Comparison of ENCODE assay signal across 8 cellular contexts in the genomic region with DNA sequence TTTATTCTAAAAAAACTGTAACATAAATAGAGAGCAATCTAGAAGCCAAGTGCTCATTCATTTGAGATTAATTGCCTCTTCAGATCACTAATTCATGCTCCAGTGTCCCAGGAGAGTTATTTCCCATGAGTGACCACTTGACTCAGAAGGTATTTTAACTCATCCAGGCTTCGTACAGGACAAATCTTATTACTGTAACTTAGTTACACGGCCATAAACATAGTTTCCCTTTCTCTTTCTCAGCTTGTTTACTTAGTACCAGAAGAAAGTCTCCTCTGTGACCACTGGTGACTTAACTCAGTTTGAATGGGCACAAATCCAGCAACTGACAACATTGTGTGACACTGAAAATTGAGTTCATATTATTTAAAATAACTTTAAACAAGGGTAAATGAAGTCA. TPM values are rescaled to one million over a fixed set of nuclear protein-coding genes. Genes with fewer than 3 reads are reported as not detected.
DNase-seq lines count a peak whose midpoint lies in the region; ATAC-seq and TF ChIP-seq lines count a peak whose summit lies in the region.
"Had no signal": no experiment of that assay in that cellular context is flagged by ENCODE, and none has a peak within 500 bp of the region (broad histone marks: within the 10 kb centered on the region; RNA-seq: fewer than 3 reads in every experiment).

No MANE protein-coding gene starts in this region.

- no peaks in the 10 kb centered on the region for H4K20me1 ChIP-seq in SU-DHL-6 (ENCODE audit: low read depth, low read length)

- no peak for DNase-seq in activated gamma-delta T cell treated with Interleukin-2 at 50 U/mL for 16 hours
- DNase-seq in activated naive CD4-positive, alpha-beta T cell treated with anti-CD3 and anti-CD28 coated beads, Interleukin-2, amount 10 ng/mL, durations not matched to agents 7 days and 5 days = no peak
- DNase-seq in RWPE1 (ENCODE audit: low spot score) = no peak

- no peak overlapping the region for H3K4me3 Mint-ChIP-seq in activated naive CD4-positive, alpha-beta T cell treated with anti-CD3 and anti-CD28 coated beads, Interleukin-2, amount 10 ng/mL, durations not matched to agents 7 days and 5 days

- H2AFZ ChIP-seq in SU-DHL-6 (ENCODE audit: low read depth, low read length, severe bottlenecking) = peak overlapping the region; percentile 20

- H3K4me1 Mint-ChIP-seq in activated naive CD4-positive, alpha-beta T cell treated with anti-CD3 and anti-CD28 coated beads, Interleukin-2, amount 10 ng/mL, durations not matched to agents 7 days and 5 days = no peaks in the 10 kb centered on the region

- POLR2A ChIA-PET in RWPE1 (lab: Yijun Ruan, JAX; ENCODE audit: low non-redundant PET) = no interaction called here

- peaks cover 4% of the 10 kb centered on the region; the same call in 1 of the 2 replicates for H3K36me3 ChIP-seq in SU-DHL-6 (ENCODE audit: low read length)
- peaks cover 14% of the 10 kb centered on the region for H3K36me3 ChIP-seq in skeletal muscle satellite cell (ENCODE audit: insufficient read depth, low read length)

- peaks cover 14% of the 10 kb centered on the region for H3K27me3 Mint-ChIP-seq in activated naive CD4-positive, alpha-beta T cell treated with anti-CD3 and anti-CD28 coated beads, Interleukin-2, amount 10 ng/mL, durations not matched to agents 7 days and 5 days

- H3K27me3 ChIP-seq in SU-DHL-6 (ENCODE audit: low read length) (no peaks in the 10 kb centered on the region), skeletal muscle satellite cell (ENCODE audit: control insufficient read depth, insufficient read depth, low read length) (no peaks in the 10 kb centered on the region)

- H3K27ac ChIP-seq in SU-DHL-6 (ENCODE audit: low read depth, low read length) = peak overlapping the region; percentile 57
- H3K27ac ChIP-seq in RWPE1 = no peak overlapping the region
- H3K27ac ChIP-seq: SK-N-MC had no signal

- no peaks in the 10 kb centered on the region for H3K9me3 ChIP-seq in SU-DHL-6 (ENCODE audit: insufficient read depth, low read length)
- H3K9me3 ChIP-seq in skeletal muscle satellite cell (replicated peaks; ENCODE audit: low read length) = no peaks in the 10 kb centered on the region

- H3K4me2 ChIP-seq in SU-DHL-6 (ENCODE audit: low read depth, low read length, poor library complexity, severe bottlenecking) (peak overlapping the region; percentile 67), skeletal muscle satellite cell (ENCODE audit: low read length) (peak overlapping the region; percentile 27)

- H3K9me3 Mint-ChIP-seq in activated naive CD4-positive, alpha-beta T cell treated with anti-CD3 and anti-CD28 coated beads, Interleukin-2, amount 10 ng/mL, durations not matched to agents 7 days and 5 days = no peaks in the 10 kb centered on the region

- no peak overlapping the region for H3K27ac Mint-ChIP-seq in activated naive CD4-positive, alpha-beta T cell treated with anti-CD3 and anti-CD28 coated beads, Interleukin-2, amount 10 ng/mL, durations not matched to agents 7 days and 5 days

- H3K36me3 Mint-ChIP-seq in activated naive CD4-positive, alpha-beta T cell treated with anti-CD3 and anti-CD28 coated beads, Interleukin-2, amount 10 ng/mL, durations not matched to agents 7 days and 5 days = peaks cover 13% of the 10 kb centered on the region

- ATAC-seq in GM19463 (IDR thresholded peaks at IDR 0.05; ENCODE audit: unreplicated experiment) (peak; percentile 71), HG03354 (IDR thresholded peaks at IDR 0.05; ENCODE audit: poor library complexity, severe bottlenecking, unreplicated experiment) (peak; percentile 88)

- TF ChIP-seq CTCF in SU-DHL-6 (IDR thresholded peaks at IDR 0.05; ENCODE audit: insufficient read depth, low read length, poor library complexity, severe bottlenecking) (no peak), RWPE1 (conservative IDR thresholded peaks at IDR 0.05; ENCODE audit: low read depth) (no peak)

- no peaks in the 10 kb centered on the region for H3K79me2 ChIP-seq in SU-DHL-6 (ENCODE audit: insufficient read depth, low read length)

- H3K9ac ChIP-seq in SU-DHL-6 (ENCODE audit: low read length) (peak overlapping the region; percentile 33), skeletal muscle satellite cell (ENCODE audit: low read depth, low read length) (peak overlapping the region; percentile 10)

- H3K4me3 ChIP-seq in SU-DHL-6 (ENCODE audit: insufficient read depth, low read length, poor library complexity, severe bottlenecking) (peak overlapping the region; percentile 26), skeletal muscle satellite cell (ENCODE audit: low read length) (no peak overlapping the region)
- H3K4me3 ChIP-seq: SK-N-MC had no signal

- H3K9me2 ChIP-seq in SU-DHL-6 (replicated peaks; ENCODE audit: insufficient read depth, low read length) = no peaks in the 10 kb centered on the region

- CTCF ChIA-PET in activated naive CD4-positive, alpha-beta T cell treated with anti-CD3 and anti-CD28 coated beads, Interleukin-2, amount 10 ng/mL, durations not matched to agents 7 days and 5 days (lab: Charles Lee) = interaction anchor here (1.9 to 3.7 kb wide), 2 partner anchors 24 to 545 kb away, joined by 5 to 42 read pairs; no protein-coding TSS in a partner anchor
- CTCF ChIA-PET in RWPE1 (lab: Yijun Ruan, JAX) = interaction anchor here (0.7 to 3.3 kb wide), 2 partner anchors 545 to 547 kb away, joined by 4 to 29 read pairs; no protein-coding TSS in a partner anchor

- peaks cover 10% of the 10 kb centered on the region for H3K4me1 ChIP-seq in skeletal muscle satellite cell (ENCODE audit: control insufficient read depth, insufficient read depth, low read length)

- peaks cover 25% of the 10 kb centered on the region for H3F3A ChIP-seq in SU-DHL-6 (ENCODE audit: insufficient read depth)

RNA-seq across cellular contexts. Expression of gene MMADHC, which starts 25.3 kb away (rescaled TPM):
- total RNA-seq in skeletal muscle satellite cell (2012; rRNA removed) = 150 and 168 TPM in 2 replicates
